11 cellular contexts compared by ENCODE assay signal in genomic region chr19:14700711-14701110, GRCh38. TPM values are rescaled to one million over a fixed set of nuclear protein-coding genes. Genes with fewer than 3 reads are reported as not detected.
"Had no signal": no experiment of that assay in that cellular context is flagged by ENCODE, and none has a peak within 500 bp of the region (broad histone marks: within the 10 kb centered on the region; RNA-seq: fewer than 3 reads in every experiment).

No MANE protein-coding gene starts in this region.

- H3K4me1 Mint-ChIP-seq: IgD-negative memory B cell had no signal

- H3K4me3 ChIP-seq: GM23248, HAP-1 had no signal

- H3K9ac ChIP-seq: GM23248 had no signal

- H3K9me3 ChIP-seq: HAP-1 had no signal

- H3K27ac Mint-ChIP-seq: HFFc6, IgD-negative memory B cell had no signal

- ATAC-seq: HCT116, HepG2 had no signal

- H3K4me3 Mint-ChIP-seq: HFFc6 had no signal

- H3K9me3 Mint-ChIP-seq: IgD-negative memory B cell had no signal

- H3K4me1 ChIP-seq: HAP-1 had no signal

- H3K27me3 Mint-ChIP-seq: IgD-negative memory B cell had no signal

- H3K27ac ChIP-seq: GM23248, HL-60 had no signal

- DNase-seq: GM23248, GOT3, H7, HFFc6 had no signal

RNA-seq across cellular contexts. Expression of gene ADGRE3, which starts 26.1 kb away (rescaled TPM):
- total RNA-seq: GM23248, H4, H7, HepG2, HFFc6, HT1080 had no signal
- polyA plus RNA-seq: GM23248, HepG2, IgD-negative memory B cell had no signal
